Comparison of ENCODE assay signal across 10 cellular contexts in the genomic region with DNA sequence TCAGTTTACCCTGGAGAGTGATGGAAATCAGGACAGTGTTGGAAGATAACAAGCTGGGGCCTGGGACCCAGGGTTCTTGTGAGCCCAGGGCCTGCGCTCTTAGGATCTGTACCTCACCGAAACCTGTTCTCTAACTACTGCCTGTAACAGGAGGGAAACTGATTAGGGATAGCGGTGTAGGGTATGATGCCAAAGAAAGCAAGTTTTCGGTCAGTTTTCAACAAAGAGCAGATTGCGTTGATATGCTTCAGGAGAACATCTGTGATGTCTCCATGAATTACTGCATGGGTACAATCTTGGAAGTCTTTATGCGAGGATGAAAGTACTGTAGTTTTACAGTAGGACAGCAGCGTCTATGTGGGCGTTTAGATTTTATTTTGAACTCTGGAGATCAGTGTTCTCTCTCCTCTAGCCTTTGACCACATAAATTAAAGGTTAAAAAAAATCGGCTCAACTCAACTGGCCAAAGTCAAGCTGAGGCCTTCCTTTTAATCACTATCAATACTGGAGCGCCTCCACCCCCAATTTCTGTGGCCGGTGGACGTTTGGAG. TPM values are rescaled to one million over a fixed set of nuclear protein-coding genes. Genes with fewer than 3 reads are reported as not detected.
A peak's percentile ranks its signal among the peaks of the same experiment; 100 is the strongest.
DNase-seq lines count a peak whose midpoint lies in the region; ATAC-seq, FAIRE-seq and TF ChIP-seq lines count a peak whose summit lies in the region.
"Had no signal": no experiment of that assay in that cellular context is flagged by ENCODE, and none has a peak within 500 bp of the region (broad histone marks: within the 10 kb centered on the region; RNA-seq: fewer than 3 reads in every experiment).

No MANE protein-coding gene starts in this region.

- ATAC-seq in heart left ventricle (no peak), left cardiac atrium (no peak)

- WGBS in heart left ventricle, 4 donors, result 45 to 55% (median 47%) methylated on average over 12 of the region's 12 CpGs

- no peaks in the 10 kb centered on the region for H3K27me3 ChIP-seq in heart left ventricle
- peaks cover 0 to 5% of the 10 kb centered on the region in 2 donors for H3K27me3 ChIP-seq in mucosa of rectum (ENCODE audit: control insufficient read depth in 2 of 2, insufficient read depth in 2 of 2, low read length in 2 of 2)
- H3K27me3 ChIP-seq in uterus, result no peaks in the 10 kb centered on the region

- intact Hi-C loops in heart left ventricle (cut with DNase I) (loop anchor here (5.0 to 10.0 kb wide), 14 partner anchors 56 to 503 kb away; a partner anchor contains a TSS), left cardiac atrium (cut with DNase I) (loop anchor here in 1 of 2 donors (5.0 kb wide), 2 partner anchors 58 to 223 kb away; a partner anchor contains a TSS), uterus (cut with DNase I; ENCODE audit: low total_unique reads) (loop anchor here (5.0 kb wide), 1 partner anchor 228 kb away; no protein-coding TSS in a partner anchor)

- FAIRE-seq in GM12891 (lab: Jason Lieb, UNC), result no peak

- H3K36me3 ChIP-seq in heart left ventricle (no peaks in the 10 kb centered on the region), mucosa of rectum (ENCODE audit: control insufficient read depth in 2 of 2, insufficient read depth in 2 of 2, low read length in 2 of 2) (no peaks in the 10 kb centered on the region), uterus (no peaks in the 10 kb centered on the region)

- no peaks in the 10 kb centered on the region for H3K9me3 ChIP-seq in heart left ventricle
- no peaks in the 10 kb centered on the region for H3K9me3 ChIP-seq in mucosa of rectum (ENCODE audit: control insufficient read depth in 2 of 2, low read length in 2 of 2)
- no peaks in the 10 kb centered on the region for H3K9me3 ChIP-seq in uterus

- TF ChIP-seq CTCF in heart left ventricle (IDR thresholded peaks at IDR 0.05), result no peak
- TF ChIP-seq CTCF in coronary artery (IDR thresholded peaks at IDR 0.05), result no peak
- no peak for TF ChIP-seq CTCF in uterus (IDR thresholded peaks at IDR 0.05)

- H3K4me3 ChIP-seq in heart left ventricle (peak overlapping the region; percentile 46 to 88 (median 72)), coronary artery (peak overlapping the region; percentile 93), mucosa of rectum (ENCODE audit: low read length in 2 of 2) (peak overlapping the region; percentile 47 to 93), uterus (peak overlapping the region; percentile 72 to 76)

- H3K27ac ChIP-seq in heart left ventricle (peak overlapping the region; percentile 86 to 97 (median 93)), coronary artery (peak overlapping the region; percentile 92 to 95), mucosa of rectum (ENCODE audit: low read depth in 2 of 2, low read length in 2 of 2) (no peak overlapping the region), uterus (peak overlapping the region; percentile 90 to 98)

- DNase-seq in heart left ventricle (no peak), left cardiac atrium (no peak), coronary artery (ENCODE audit: low spot score) (no peak), uterus (no peak), NCI-H1105 (lab: John Stamatoyannopoulos, UW) (no peak), HuH-7 (ENCODE audit: low spot score) (no peak), GM12891 (ENCODE audit: insufficient read length, low spot score) (no peak)
- DNase-seq: DMS79 treated with DMSO at 0.1 percent for 48 hours, SW 1271 had no signal

- TF ChIP-seq POLR2A in heart left ventricle (IDR thresholded peaks at IDR 0.05), result no peak
- TF ChIP-seq POLR2A in uterus (IDR thresholded peaks at IDR 0.05), result no peak
- TF ChIP-seq POLR2A in GM12891 (IDR thresholded peaks at IDR 0.05; ENCODE audit: low read depth, low read length), result no peak

- peak overlapping the region; percentile 38 to 81 for H3K9ac ChIP-seq in mucosa of rectum (ENCODE audit: low read depth in 1 of 2, low read length in 2 of 2)

- peaks cover 0 to 76% (median 43%) of the 10 kb centered on the region in 12 donors for H3K4me1 ChIP-seq in heart left ventricle
- peaks cover 21 to 24% of the 10 kb centered on the region in 2 donors for H3K4me1 ChIP-seq in mucosa of rectum (ENCODE audit: control insufficient read depth in 2 of 2, insufficient read depth in 2 of 2, low read length in 2 of 2)
- no peaks in the 10 kb centered on the region for H3K4me1 ChIP-seq in uterus

TF ChIP-seq in GM12891, 5 proteins besides CTCF, POLR2A, EP300 and RAD21:
- TF ChIP-seq PAX5 (IDR thresholded peaks at IDR 0.05; ENCODE audit: insufficient read depth, low read length, severe bottlenecking) (no peak), POLR2AphosphoS5 (IDR thresholded peaks at IDR 0.05; ENCODE audit: low read depth, low read length) (no peak), TAF1 (IDR thresholded peaks at IDR 0.05; ENCODE audit: low read depth, low read length) (no peak), POU2F2 (IDR thresholded peaks at IDR 0.05; ENCODE audit: low read depth, low read length) (no peak), SPI1 (IDR thresholded peaks at IDR 0.05; ENCODE audit: low read depth, low read length) (no peak)

RNA-seq across cellular contexts. Expression of a gene that starts 3.1 kb away (rescaled TPM):
- total RNA-seq in heart left ventricle, result 10 to 100 TPM; 20.1 to 35.9 (median 24.7) TPM
- 10 to 100 TPM; 13.1 to 33.3 TPM for polyA plus RNA-seq in heart left ventricle
- 10 to 100 TPM; 17.4 to 45.5 TPM for total RNA-seq in left cardiac atrium
- total RNA-seq in uterus, result 10 to 100 TPM; 28.5 to 74.7 (median 64.8) TPM
- polyA plus RNA-seq in GM12891 (2012; ENCODE audit: low read depth, missing spikeins), result 2.5 TPM

RNA-seq across cellular contexts. Expression of a gene that starts 58.8 kb away (rescaled TPM):
- total RNA-seq in heart left ventricle (10 to 100 TPM; 28.5 to 54.7 (median 39.7) TPM), left cardiac atrium (10 to 100 TPM; 22.1 to 22.7 TPM), uterus (10 to 100 TPM in 3 of 4 donors, 1 to 10 TPM in 1; 4.4 to 36.7 (median 23.7) TPM)
- polyA plus RNA-seq in heart left ventricle, result 10 to 100 TPM; 19.0 to 28.8 TPM
- 3.1 TPM for polyA plus RNA-seq in GM12891 (2012; ENCODE audit: low read depth, missing spikeins)

Comparison
In these comparisons a context has a peak if more than half of its experiments do, and no peak if none do; other contexts are left out.
1. H3K27ac ChIP-seq: peak in heart left ventricle (12 of 12), coronary artery (2 of 2) and uterus (2 of 2); none in mucosa of rectum (0 of 2).
2. Peak in every context shown above with its lines, with median percentiles within 50 percentile points of each other: H3K4me3 ChIP-seq.